In genomic region chr4:53702334-53703266, GRCh38 we compare ENCODE assay signal across 8 cellular contexts.
DNase-seq lines count a peak whose midpoint lies in the region; ATAC-seq, FAIRE-seq and TF ChIP-seq lines count a peak whose summit lies in the region.

No MANE protein-coding gene starts in this region.

- FAIRE-seq in small intestine (lab: Jason Lieb, UNC), result no peak

- WGBS in small intestine, 3 donors, result 8 to 13% (median 9%) methylated on average over 24 of the region's 24 CpGs

- TF ChIP-seq CTCF in DOHH2 (IDR thresholded peaks at IDR 0.05; ENCODE audit: low read depth, low read length, poor library complexity, severe bottlenecking), result peak; percentile 31

- H3K9me2 ChIP-seq in DOHH2 (replicated peaks; ENCODE audit: control insufficient read depth, low read length), result no peaks in the 10 kb centered on the region

- H3K27ac ChIP-seq in DOHH2 (ENCODE audit: low read depth, low read length) (peak overlapping the region; percentile 41), small intestine (ENCODE audit: low read depth in 1 of 2, low read length in 1 of 2) (peak overlapping the region in 1 of 2 donors; percentile 86)

- H4K20me1 ChIP-seq in DOHH2 (ENCODE audit: control insufficient read depth, insufficient read depth, low read depth, low read length), result no peaks in the 10 kb centered on the region

- no peaks in the 10 kb centered on the region for H3K79me2 ChIP-seq in DOHH2 (ENCODE audit: control insufficient read depth, low read length)

- DNase-seq in NCI-H748 treated with DMSO at 0.1 percent for 48 hours (lab: John Stamatoyannopoulos, UW), result peak; percentile 93
- peak; percentile 83 for DNase-seq in brain pericyte (ENCODE audit: low read depth, low spot score)
- DNase-seq in islet precursor cell, result peak; percentile 79
- peak; percentile 58 for DNase-seq in small intestine
- DNase-seq in activated CD8-positive, alpha-beta memory T cell treated with anti-CD3 and anti-CD28 coated beads, Interleukin-2, amount 50 U/mL, for 4 hours, result no peak

- H3K36me3 ChIP-seq in DOHH2 (ENCODE audit: control insufficient read depth, low read length), result no peaks in the 10 kb centered on the region
- no peaks in the 10 kb centered on the region for H3K36me3 ChIP-seq in small intestine (ENCODE audit: control insufficient read depth in 2 of 2, insufficient read depth in 2 of 2, low read length in 2 of 2)

- H3K27me3 ChIP-seq in DOHH2 (ENCODE audit: control insufficient read depth, low read length), result no peaks in the 10 kb centered on the region
- no peaks in the 10 kb centered on the region for H3K27me3 ChIP-seq in small intestine (ENCODE audit: control insufficient read depth in 2 of 2, insufficient read depth in 2 of 2, low read length in 2 of 2)

- H3K4me1 ChIP-seq in DOHH2 (ENCODE audit: control insufficient read depth, low read length), result peaks cover 63% of the 10 kb centered on the region
- peaks cover 0 to 3% of the 10 kb centered on the region in 2 donors for H3K4me1 ChIP-seq in small intestine (ENCODE audit: control insufficient read depth in 2 of 2, insufficient read depth in 1 of 2, low read depth in 1 of 2, low read length in 1 of 2)

- ATAC-seq in GM19467 (IDR thresholded peaks at IDR 0.05; ENCODE audit: unreplicated experiment) (peak; percentile 64), HG03469 (IDR thresholded peaks at IDR 0.05; ENCODE audit: unreplicated experiment) (peak; percentile 45)

- H3F3A ChIP-seq in DOHH2 (ENCODE audit: control insufficient read depth, insufficient read depth), result no peaks in the 10 kb centered on the region; the same call in 1 of the 2 replicates

- peak overlapping the region; percentile 64 for H3K4me3 ChIP-seq in DOHH2 (ENCODE audit: low read length)
- H3K4me3 ChIP-seq in small intestine (ENCODE audit: low read depth in 1 of 2, low read length in 2 of 2), result peak overlapping the region in 1 of 2 donors; percentile 11

- peak overlapping the region; percentile 83 for H3K4me2 ChIP-seq in DOHH2 (ENCODE audit: low read length)

- H3K9me3 ChIP-seq in DOHH2 (ENCODE audit: control insufficient read depth, insufficient read depth, low read length) (no peaks in the 10 kb centered on the region), small intestine (ENCODE audit: control insufficient read depth, low read depth) (no peaks in the 10 kb centered on the region)
